ENCODE assay signal across 1 cellular context in genomic region chr4:139582044-139582443, GRCh38.
TF ChIP-seq lines count a peak whose summit lies in the region.

No MANE protein-coding gene starts in this region.

TF ChIP-seq in SK-N-SH treated with all-trans-retinoic acid at 6 μM for 48 hours, 23 proteins besides CTCF, POLR2A, EP300 and RAD21 (continued from another document):
- TF ChIP-seq TSHZ2 (CRISPR knock-in tag; IDR thresholded peaks at IDR 0.05) (no peak), ZNF70 (CRISPR knock-in tag; IDR thresholded peaks at IDR 0.05) (no peak), CSDC2 (CRISPR knock-in tag; IDR thresholded peaks at IDR 0.05) (no peak), ZFP30 (CRISPR knock-in tag; IDR thresholded peaks at IDR 0.05) (no peak), PPARA (CRISPR knock-in tag; IDR thresholded peaks at IDR 0.05; ENCODE audit: borderline replicate concordance) (no peak), CSRNP3 (CRISPR knock-in tag; IDR thresholded peaks at IDR 0.05) (no peak)
